ENCODE assay signal across 22 cellular contexts in genomic region chr10:112429654-112430230, GRCh38. TPM values are rescaled to one million over a fixed set of nuclear protein-coding genes. Genes with fewer than 3 reads are reported as not detected.
DNase-seq lines count a peak whose midpoint lies in the region; ATAC-seq, FAIRE-seq and TF ChIP-seq lines count a peak whose summit lies in the region.
"Had no signal": no experiment of that assay in that cellular context is flagged by ENCODE, and none has a peak within 500 bp of the region (broad histone marks: within the 10 kb centered on the region; RNA-seq: fewer than 3 reads in every experiment).

No MANE protein-coding gene starts in this region.

- peak; percentile 44 for ATAC-seq in HCT116
- no peak for ATAC-seq in K562
- ATAC-seq in mucosa of descending colon, result peak; percentile 73
- no peak for ATAC-seq in HG03469 (IDR thresholded peaks at IDR 0.05; ENCODE audit: unreplicated experiment)
- ATAC-seq in GM19467 (IDR thresholded peaks at IDR 0.05; ENCODE audit: unreplicated experiment), result no peak
- no peak for ATAC-seq in GM21723 (IDR thresholded peaks at IDR 0.05; ENCODE audit: unreplicated experiment)

- H3K9ac ChIP-seq in HCT116 (ENCODE audit: low read length), result no peak overlapping the region
- H3K9ac ChIP-seq in K562 (ENCODE audit: insufficient read depth in 1 of 2, low read depth in 2 of 2, low read length in 2 of 2), result no peak overlapping the region

- in situ Hi-C loops in K562 (cut with MboI), result no loop called here
- in situ Hi-C loops in brain microvascular endothelial cell (cut with HindIII; ENCODE audit: low pct_ligation_motif_present, low sequenced_read_pairs), result no loop called here

- H3K27ac Mint-ChIP-seq in CD4-positive, alpha-beta memory T cell, result peak overlapping the region in 6 of 7 donors; percentile 7 to 82 (median 10)

- H3K4me3 ChIP-seq in CD4-positive, alpha-beta memory T cell (ENCODE audit: low read length in 2 of 2), result no peak overlapping the region
- no peak overlapping the region for H3K4me3 ChIP-seq in HCT116 (replicated peaks in 1 of 2; ENCODE audit: low read depth in 1 of 2, low read length in 2 of 2)
- no peak overlapping the region for H3K4me3 ChIP-seq in K562
- no peak overlapping the region for H3K4me3 ChIP-seq in mucosa of descending colon
- H3K4me3 ChIP-seq in brain microvascular endothelial cell (ENCODE audit: low read depth, low read length), result no peak overlapping the region
- H3K4me3 ChIP-seq: prostate gland, skin epidermis, upper lobe of left lung had no signal

- no peak for TF ChIP-seq POLR2A in HCT116 (IDR thresholded peaks at IDR 0.05; ENCODE audit: borderline replicate concordance, extremely low read depth, insufficient read depth, insufficient read length)
- TF ChIP-seq POLR2A in K562 (conservative IDR thresholded peaks at IDR 0.05), result no peak

- H3K9me2 ChIP-seq in HCT116 (ENCODE audit: insufficient read depth), result no peaks in the 10 kb centered on the region

- H3K4me3 Mint-ChIP-seq in CD4-positive, alpha-beta memory T cell, result no peak overlapping the region
- H3K4me3 Mint-ChIP-seq: CD4-positive, CD25-positive, alpha-beta regulatory T cell; neural crest cell had no signal

- peaks cover 43 to 79% of the 10 kb centered on the region in 2 donors for H3K36me3 Mint-ChIP-seq in CD4-positive, alpha-beta memory T cell

- H4K20me1 ChIP-seq in HCT116 (ENCODE audit: insufficient read depth) (no peaks in the 10 kb centered on the region), K562 (replicated peaks; ENCODE audit: control insufficient read depth, insufficient read depth, low read length) (no peaks in the 10 kb centered on the region)

- no peak overlapping the region for H3K27ac ChIP-seq in CD4-positive, alpha-beta memory T cell (ENCODE audit: low read depth, low read length)
- peak overlapping the region; percentile 46 for H3K27ac ChIP-seq in HCT116 (ENCODE audit: low read depth, low read length)
- H3K27ac ChIP-seq in K562 (ENCODE audit: extremely low read depth, low read depth, low read length), result no peak overlapping the region
- H3K27ac ChIP-seq in brain microvascular endothelial cell, result no peak overlapping the region
- H3K27ac ChIP-seq: prostate gland, RWPE1, skin epidermis, upper lobe of left lung had no signal

- no peak for TF ChIP-seq EP300 in K562 (IDR thresholded peaks at IDR 0.05; ENCODE audit: low read length)

- no peaks in the 10 kb centered on the region for H3K27me3 Mint-ChIP-seq in CD4-positive, alpha-beta memory T cell
- H3K27me3 Mint-ChIP-seq: CD4-positive, CD25-positive, alpha-beta regulatory T cell had no signal

- CTCF ChIA-PET in CD4-positive, alpha-beta memory T cell (lab: Charles Lee; ENCODE audit: partially characterized antibody), result interaction anchor here (0.5 to 1.4 kb wide), 4 partner anchors 13 to 1626 kb away, joined by 3 to 4 read pairs (median 3); no protein-coding TSS in a partner anchor
- CTCF ChIA-PET in HCT116 (lab: Charles Lee), result interaction anchor here (0.8 kb wide), 1 partner anchor 53 kb away, joined by 3 read pairs; no protein-coding TSS in a partner anchor
- CTCF ChIA-PET in K562 (lab: Yijun Ruan, JAX; ENCODE audit: low intra/inter-chr PET ratio), result no interaction called here

- FAIRE-seq in K562 (lab: Jason Lieb, UNC), result no peak
- FAIRE-seq: astrocyte, H54 had no signal

- intact Hi-C loops in CD4-positive, alpha-beta memory T cell (cut with micrococcal nuclease), result loop anchor here (10.0 kb wide), 1 partner anchor 55 kb away; the partner anchor contains the start of gene ACSL5
- intact Hi-C loops in HCT116 (cut with micrococcal nuclease) (loop anchor here (5.0 to 10.0 kb wide), 2 partner anchors 247 to 675 kb away; partner anchors contain the start of gene GPAM), K562 (cut with micrococcal nuclease) (no loop called here), mucosa of descending colon (cut with DNase I, micrococcal nuclease) (no loop called here)

- POLR2A ChIA-PET in CD4-positive, alpha-beta memory T cell (lab: Charles Lee; ENCODE audit: partially characterized antibody), result interaction anchor here (1.3 kb wide), 1 partner anchor 55 kb away, joined by 4 read pairs; no protein-coding TSS in a partner anchor
- POLR2A ChIA-PET in HCT116 (lab: Charles Lee), result interaction anchor here (1.3 kb wide), 1 partner anchor 40 kb away, joined by 3 read pairs; no protein-coding TSS in a partner anchor
- POLR2A ChIA-PET in K562 (lab: Yijun Ruan, JAX), result no interaction called here

- H3K9me1 ChIP-seq in K562 (ENCODE audit: control insufficient read depth, insufficient read depth, low read length), result no peaks in the 10 kb centered on the region

- 78% methylated on average over 4 of the region's 15 CpGs for WGBS in K562 (ENCODE audit: insufficient coverage, low coverage, missing lambda C conversion rate)

- peaks cover 11% of the 10 kb centered on the region; the same call in 1 of the 2 replicates for H3K79me2 ChIP-seq in HCT116 (ENCODE audit: insufficient read depth, low read length)
- H3K79me2 ChIP-seq in K562 (ENCODE audit: control insufficient read depth, insufficient read depth, low read length), result no peaks in the 10 kb centered on the region

- TF ChIP-seq RAD21 in HCT116 (IDR thresholded peaks at IDR 0.05; ENCODE audit: low read depth) (no peak), K562 (CRISPR knock-in tag; conservative IDR thresholded peaks at IDR 0.05 in 1 of 2, IDR thresholded peaks at IDR 0.05 in 1 of 2) (no peak)

- no peaks in the 10 kb centered on the region for H3K9me3 ChIP-seq in CD4-positive, alpha-beta memory T cell (ENCODE audit: control insufficient read depth in 1 of 2, low read length in 2 of 2)
- H3K9me3 ChIP-seq in HCT116 (ENCODE audit: control insufficient read depth in 1 of 2, insufficient read depth in 1 of 2, low read depth in 1 of 2, low read length in 2 of 2) (no peaks in the 10 kb centered on the region), K562 (replicated peaks; ENCODE audit: control insufficient read depth, insufficient read depth, low read depth, low read length) (no peaks in the 10 kb centered on the region), mucosa of descending colon (no peaks in the 10 kb centered on the region)
- H3K9me3 ChIP-seq: prostate gland, upper lobe of left lung had no signal

- no peaks in the 10 kb centered on the region for H3K27me3 ChIP-seq in CD4-positive, alpha-beta memory T cell (ENCODE audit: insufficient read depth, low read length)
- H3K27me3 ChIP-seq in HCT116 (ENCODE audit: insufficient read depth, low read length) (no peaks in the 10 kb centered on the region), K562 (ENCODE audit: control insufficient read depth in 2 of 2, insufficient read depth in 2 of 2, low read length in 2 of 2) (no peaks in the 10 kb centered on the region), brain microvascular endothelial cell (replicated peaks) (no peaks in the 10 kb centered on the region)
- H3K27me3 ChIP-seq: upper lobe of left lung had no signal

- peaks cover 0 to 3% (median 0%) of the 10 kb centered on the region in 4 donors for H3K4me1 Mint-ChIP-seq in CD4-positive, alpha-beta memory T cell
- H3K4me1 Mint-ChIP-seq: neural crest cell had no signal

- H3K9me3 Mint-ChIP-seq in CD4-positive, alpha-beta memory T cell, result no peaks in the 10 kb centered on the region
- H3K9me3 Mint-ChIP-seq: CD4-positive, CD25-positive, alpha-beta regulatory T cell; neural crest cell had no signal

- TF ChIP-seq CTCF in HCT116 (IDR thresholded peaks at IDR 0.05 in 2 of 3, conservative IDR thresholded peaks at IDR 0.05 in 1 of 3; ENCODE audit: borderline replicate concordance in 1 of 3, insufficient read depth in 1 of 3, low read depth in 2 of 3, low read length in 2 of 3), result no peak
- no peak for TF ChIP-seq CTCF in K562 (IDR thresholded peaks at IDR 0.05 in 2 of 3, conservative IDR thresholded peaks at IDR 0.05 in 1 of 3; ENCODE audit: insufficient read depth in 2 of 3, low read depth in 1 of 3, low read length in 3 of 3)
- no peak for TF ChIP-seq CTCF in mucosa of descending colon (IDR thresholded peaks at IDR 0.05)
- TF ChIP-seq CTCF in brain microvascular endothelial cell (IDR thresholded peaks at IDR 0.05; ENCODE audit: low read depth, low read length, missing control alignments), result no peak

- no TSS peak for BruUV-seq in HCT116 (replicated peaks; lab: Mats Ljungman, UMichigan)
- BruUV-seq in K562 (replicated peaks; lab: Mats Ljungman, UMichigan), result no TSS peak

- H3K4me2 ChIP-seq in HCT116 (ENCODE audit: low read length) (no peak overlapping the region), K562 (ENCODE audit: insufficient read depth, low read length) (no peak overlapping the region)

- H3K4me1 ChIP-seq in CD4-positive, alpha-beta memory T cell (ENCODE audit: insufficient read depth, low read length), result no peaks in the 10 kb centered on the region
- H3K4me1 ChIP-seq in HCT116 (ENCODE audit: control insufficient read depth in 1 of 2, insufficient read depth in 2 of 2, low read length in 2 of 2) (peaks cover 16 to 52% of the 10 kb centered on the region in 2 experiments; a peak in 3 of 4 replicates), K562 (replicated peaks in 1 of 2; ENCODE audit: control insufficient read depth in 2 of 2, insufficient read depth in 2 of 2, low read length in 2 of 2) (peaks cover 0 to 4% of the 10 kb centered on the region in 2 experiments; a peak in 1 of 5 replicates), mucosa of descending colon (ENCODE audit: low read depth) (no peaks in the 10 kb centered on the region)
- H3K4me1 ChIP-seq: prostate gland, upper lobe of left lung had no signal

- peaks cover 71% of the 10 kb centered on the region for H3K36me3 ChIP-seq in CD4-positive, alpha-beta memory T cell (ENCODE audit: insufficient read depth, low read length)
- H3K36me3 ChIP-seq in HCT116 (ENCODE audit: control insufficient read depth in 1 of 2, insufficient read depth in 2 of 2, low read length in 2 of 2) (peaks cover 59 to 83% of the 10 kb centered on the region in 2 experiments), K562 (ENCODE audit: control insufficient read depth, insufficient read depth, low read length) (peaks cover 43% of the 10 kb centered on the region; the same call in 2 of the 3 replicates), mucosa of descending colon (ENCODE audit: low read depth) (peaks cover 3% of the 10 kb centered on the region), brain microvascular endothelial cell (replicated peaks) (peaks cover 29% of the 10 kb centered on the region)
- H3K36me3 ChIP-seq: prostate gland had no signal

- RAD21 ChIA-PET in HCT116 (lab: Charles Lee; ENCODE audit: low non-redundant PET in 1 of 2, low total read pairs in 2 of 2, uncharacterized antibody in 2 of 2, unreplicated experiment in 2 of 2), result interaction anchor here in 1 of 2 experiments (0.6 kb wide), 1 partner anchor 68 kb away, joined by 4 read pairs; no protein-coding TSS in a partner anchor

- no peak overlapping the region for H2AFZ ChIP-seq in HCT116 (ENCODE audit: low read depth, low read length, poor library complexity, severe bottlenecking)
- no peak overlapping the region for H2AFZ ChIP-seq in K562 (ENCODE audit: low read depth, low read length)

- DNase-seq in CD4-positive, alpha-beta memory T cell, result no peak
- no peak for DNase-seq in HCT116 (ENCODE audit: low read depth, low spot score)
- DNase-seq in K562 (ENCODE audit: extremely low read depth in 1 of 4, low spot score in 3 of 4), result no peak
- peak in 2 of 3 donors; percentile 44 to 50 for DNase-seq in mucosa of descending colon
- DNase-seq in brain microvascular endothelial cell, result no peak
- DNase-seq: activated CD4-positive, CD25-positive, alpha-beta regulatory T cell treated with anti-CD3 and anti-CD28 coated beads, Interleukin-2, amount 50 U/mL, for 72 hours; activated CD8-positive, alpha-beta memory T cell treated with anti-CD3 and anti-CD28 coated beads, Interleukin-2, amount 50 U/mL, for 48 hours; activated naive CD4-positive, alpha-beta T cell; CD4-positive, CD25-positive, alpha-beta regulatory T cell; effector memory CD4-positive, alpha-beta T cell; NCI-H510A treated with DMSO at 0.1 percent for 48 hours; stimulated activated CD4-positive, alpha-beta T cell treated with anti-CD3 and anti-CD28 coated beads, Interleukin-4, amount 100 ng/mL, for 24 hours had no signal

RNA-seq across cellular contexts. Expression of gene ZDHHC6, which starts 17.0 kb away (rescaled TPM):
- total RNA-seq in CD4-positive, alpha-beta memory T cell, result 10 to 100 TPM; 60.6 to 61.2 TPM
- 10 to 100 TPM; 39.3 to 48.0 TPM for polyA plus RNA-seq in CD4-positive, alpha-beta memory T cell
- total RNA-seq in HCT116 (2021; ENCODE audit: unreplicated experiment) (88.5 TPM), K562 (2014; rRNA removed) (13.6 and 14.1 TPM in 2 replicates), K562 (2014; rRNA removed; fragmentation: Illumina TruSeq; extraction: Trizol) (20.1 and 20.3 TPM in 2 replicates), K562 (2015; rRNA removed; fragmentation: Illumina TruSeq; extraction: Trizol) (25.1 and 26.0 TPM in 2 replicates), K562 (2021) (18.1 and 19.3 TPM in 2 replicates), mucosa of descending colon (10 to 100 TPM; 33.4 to 43.6 (median 42.7) TPM)
- polyA plus RNA-seq in HCT116 (2012), result 28.5 and 41.6 TPM in 2 replicates
- 21.1 and 36.0 TPM in 2 replicates for total RNA-seq in K562 (2011; cell fraction: chromatin; rRNA removed; ENCODE audit: low replicate concordance)
- 12.8 and 13.3 TPM in 2 replicates for total RNA-seq in K562 (2011; cell fraction: nucleolus; rRNA removed)
- total RNA-seq in K562 (2011; cell fraction: nucleoplasm; rRNA removed), result 19.5 and 20.5 TPM in 2 replicates
- polyA plus RNA-seq in K562 (2011; rRNA removed) (18.3 and 20.7 TPM in 2 replicates), K562 (2014; fragmentation: Illumina TruSeq; extraction: Trizol) (18.3 and 24.0 TPM in 2 replicates), K562 (2014; fragmentation: Nextera tagmentation; extraction: Ambion mirVana) (10 to 100 TPM; 21.5 to 30.1 TPM), K562 (2014; rRNA removed) (28.5 and 30.5 TPM in 2 replicates)
- polyA plus RNA-seq in K562 (2011; cell fraction: cytosol; rRNA removed), result 4.8 and 9.3 TPM in 2 replicates
- polyA plus RNA-seq in K562 (2011; cell fraction: nucleus; rRNA removed), result 46.1 and 62.4 TPM in 2 replicates
- 14.5 and 16.2 TPM in 2 replicates for polyA plus RNA-seq in K562 (2012)
- 16.4 and 19.0 TPM in 2 replicates for polyA minus RNA-seq in K562 (2011; rRNA and poly(A)+ RNA removed)
- 4.9 and 6.0 TPM in 2 replicates for polyA minus RNA-seq in K562 (2011; cell fraction: cytosol; rRNA and poly(A)+ RNA removed)
- 19.4 and 32.9 TPM in 2 replicates for polyA minus RNA-seq in K562 (2011; cell fraction: nucleus; rRNA and poly(A)+ RNA removed)

RNA-seq across cellular contexts. Expression of gene VTI1A, which starts 17.3 kb away (rescaled TPM):
- 10 to 100 TPM; 47.0 to 48.5 TPM for total RNA-seq in CD4-positive, alpha-beta memory T cell
- polyA plus RNA-seq in CD4-positive, alpha-beta memory T cell, result 10 to 100 TPM; 24.4 to 33.1 TPM
- total RNA-seq in HCT116 (2021; ENCODE audit: unreplicated experiment) (80.7 TPM), K562 (2014; rRNA removed) (20.1 and 20.8 TPM in 2 replicates), K562 (2014; rRNA removed; fragmentation: Illumina TruSeq; extraction: Trizol) (20.9 and 26.7 TPM in 2 replicates), K562 (2015; rRNA removed; fragmentation: Illumina TruSeq; extraction: Trizol) (21.4 and 22.1 TPM in 2 replicates), K562 (2021) (20.4 and 21.2 TPM in 2 replicates), mucosa of descending colon (10 to 100 TPM; 36.2 to 55.9 (median 44.4) TPM)
- polyA plus RNA-seq in HCT116 (2012), result 15.4 and 23.6 TPM in 2 replicates
- total RNA-seq in K562 (2011; cell fraction: chromatin; rRNA removed; ENCODE audit: low replicate concordance), result 27.4 and 67.4 TPM in 2 replicates
- total RNA-seq in K562 (2011; cell fraction: nucleolus; rRNA removed), result 15.8 and 20.4 TPM in 2 replicates
- 33.9 and 50.8 TPM in 2 replicates for total RNA-seq in K562 (2011; cell fraction: nucleoplasm; rRNA removed)
- polyA plus RNA-seq in K562 (2011; rRNA removed) (12.2 and 15.9 TPM in 2 replicates), K562 (2014; fragmentation: Illumina TruSeq; extraction: Trizol) (14.9 and 15.7 TPM in 2 replicates), K562 (2014; fragmentation: Nextera tagmentation; extraction: Ambion mirVana) (10 to 100 TPM in 1 of 2 experiments, 1 to 10 TPM in 1; 9.3 to 13.3 TPM), K562 (2014; rRNA removed) (15.7 and 16.0 TPM in 2 replicates)
- polyA plus RNA-seq in K562 (2011; cell fraction: cytosol; rRNA removed), result 8.9 and 11.0 TPM in 2 replicates
- 16.9 and 18.1 TPM in 2 replicates for polyA plus RNA-seq in K562 (2011; cell fraction: nucleus; rRNA removed)
- polyA plus RNA-seq in K562 (2012), result 8.7 and 9.5 TPM in 2 replicates
- 24.5 and 26.7 TPM in 2 replicates for polyA minus RNA-seq in K562 (2011; rRNA and poly(A)+ RNA removed)
- 7.0 and 9.0 TPM in 2 replicates for polyA minus RNA-seq in K562 (2011; cell fraction: cytosol; rRNA and poly(A)+ RNA removed)
- polyA minus RNA-seq in K562 (2011; cell fraction: nucleus; rRNA and poly(A)+ RNA removed), result 37.7 and 53.9 TPM in 2 replicates

RNA-seq across cellular contexts. Expression of gene ACSL5, which starts 55.8 kb away (rescaled TPM):
- total RNA-seq in CD4-positive, alpha-beta memory T cell, result 10 to 100 TPM; 51.8 to 53.8 TPM
- 10 to 100 TPM; 62.2 to 83.8 TPM for polyA plus RNA-seq in CD4-positive, alpha-beta memory T cell
- total RNA-seq in HCT116 (2021; ENCODE audit: unreplicated experiment) (195 TPM), K562 (2014; rRNA removed) (0.45 and 0.54 TPM in 2 replicates), K562 (2014; rRNA removed; fragmentation: Illumina TruSeq; extraction: Trizol) (0.45 and 0.65 TPM in 2 replicates), K562 (2015; rRNA removed; fragmentation: Illumina TruSeq; extraction: Trizol) (1.2 and 1.4 TPM in 2 replicates), K562 (2021) (0.47 and 0.51 TPM in 2 replicates), mucosa of descending colon (100 to 1,000 TPM; 125 to 312 (median 258) TPM)
- polyA plus RNA-seq in HCT116 (2012), result 101 and 149 TPM in 2 replicates
- total RNA-seq in K562 (2011; cell fraction: chromatin; rRNA removed; ENCODE audit: low replicate concordance), result 0.25 and 1.2 TPM in 2 replicates
- 0.26 and 1.2 TPM in 2 replicates for total RNA-seq in K562 (2011; cell fraction: nucleolus; rRNA removed)
- total RNA-seq in K562 (2011; cell fraction: nucleoplasm; rRNA removed), result 0.81 and 0.92 TPM in 2 replicates
- polyA plus RNA-seq in K562 (2011; rRNA removed) (0.82 and 1.4 TPM in 2 replicates), K562 (2014; fragmentation: Illumina TruSeq; extraction: Trizol) (0.78 and 0.83 TPM in 2 replicates), K562 (2014; fragmentation: Nextera tagmentation; extraction: Ambion mirVana) (under 1 TPM; 0.53 to 0.55 TPM), K562 (2014; rRNA removed) (0.19 and 0.51 TPM in 2 replicates)
- polyA plus RNA-seq in K562 (2011; cell fraction: cytosol; rRNA removed), result 0.39 and 1.0 TPM in 2 replicates
- 1.4 and 2.2 TPM in 2 replicates for polyA plus RNA-seq in K562 (2011; cell fraction: nucleus; rRNA removed)
- polyA plus RNA-seq in K562 (2012), result 0.51 and 1.1 TPM in 2 replicates
- 1.2 and 2.4 TPM in 2 replicates for polyA minus RNA-seq in K562 (2011; rRNA and poly(A)+ RNA removed)
- polyA minus RNA-seq in K562 (2011; cell fraction: cytosol; rRNA and poly(A)+ RNA removed), result 1.6 TPM in 1 of 2 replicates, not detected in the other
- 0.40 and 0.56 TPM in 2 replicates for polyA minus RNA-seq in K562 (2011; cell fraction: nucleus; rRNA and poly(A)+ RNA removed)
- total RNA-seq: neural crest cell had no signal

Comparison
In these comparisons a context has a peak if more than half of its experiments do, and no peak if none do; other contexts are left out.
1. DNase-seq: peak in mucosa of descending colon (2 of 3); none in CD4-positive, alpha-beta memory T cell (0 of 5), HCT116 (single experiment), K562 (0 of 4) and brain microvascular endothelial cell (single experiment).
2. ATAC-seq: peak in HCT116 (single experiment) and mucosa of descending colon (single experiment); none in K562 (single experiment), HG03469 (single experiment), GM19467 (single experiment) and GM21723 (single experiment).
3. RNA of gene ACSL5, which starts 55.8 kb away (total RNA-seq): 125 to 312 TPM in mucosa of descending colon, 195 TPM in HCT116 (single experiment) and 51.8 to 53.8 TPM in CD4-positive, alpha-beta memory T cell; 0.25 to 1.4 TPM in K562; every median in the first group is over 10 times any median in the second.
4. intact Hi-C loops: an anchor here in CD4-positive, alpha-beta memory T cell (10.0 kb wide) and HCT116 (5.0 to 10.0 kb wide); none called in K562 and mucosa of descending colon.